In genomic region chr20:46602429-46602828, GRCh38 we compare ENCODE assay signal across 38 cellular contexts. TPM values are rescaled to one million over a fixed set of nuclear protein-coding genes. Genes with fewer than 3 reads are reported as not detected.
"Had no signal": no experiment of that assay in that cellular context is flagged by ENCODE, and none has a peak within 500 bp of the region (broad histone marks: within the 10 kb centered on the region; RNA-seq: fewer than 3 reads in every experiment).

No MANE protein-coding gene starts in this region.

- H3K9me3 ChIP-seq: MG63 had no signal

- H3K36me3 ChIP-seq: MG63 had no signal

- H3K27me3 ChIP-seq: MG63 had no signal

- H3K4me3 ChIP-seq: MG63 had no signal

- DNase-seq: Karpas-422, Kasumi-1, MG63, MM.1S, MV-4-11, NCI-H1048, NCI-H1092, NCI-H1092 treated with DMSO at 0.1 percent for 48 hours, NCI-H1105, NCI-H1105 treated with DMSO at 0.1 percent for 48 hours, NCI-H1417, NCI-H1417 treated with DMSO at 0.1 percent for 48 hours, NCI-H1436, NCI-H1436 treated with DMSO at 0.1 percent for 48 hours, NCI-H146, NCI-H1694, NCI-H1694 treated with DMSO at 0.1 percent for 48 hours, NCI-H187, NCI-H187 treated with DMSO at 0.1 percent for 48 hours, NCI-H1930, NCI-H2029, NCI-H2029 treated with DMSO at 0.1 percent for 48 hours, NCI-H2081, NCI-H2081 treated with DMSO at 0.1 percent for 48 hours, NCI-H2107, NCI-H2171, NCI-H2171 treated with DMSO at 0.1 percent for 48 hours, NCI-H2227 treated with DMSO at 0.1 percent for 48 hours, NCI-H226, NCI-H345, NCI-H446, NCI-H446 treated with DMSO at 0.1 percent for 48 hours, NCI-H510A, NCI-H510A treated with DMSO at 0.1 percent for 48 hours had no signal

RNA-seq across cellular contexts. Expression of gene SLC13A3, which starts 48.8 kb away (rescaled TPM):
- total RNA-seq: M059J, MCF 10A, NCI-H460 had no signal

RNA-seq across cellular contexts. Expression of gene OCSTAMP, which starts 52.0 kb away (rescaled TPM):
- total RNA-seq: LHCN-M2, M059J, MCF 10A, NCI-H460 had no signal
